Comparison of ENCODE assay signal across 8 cellular contexts in the genomic region with DNA sequence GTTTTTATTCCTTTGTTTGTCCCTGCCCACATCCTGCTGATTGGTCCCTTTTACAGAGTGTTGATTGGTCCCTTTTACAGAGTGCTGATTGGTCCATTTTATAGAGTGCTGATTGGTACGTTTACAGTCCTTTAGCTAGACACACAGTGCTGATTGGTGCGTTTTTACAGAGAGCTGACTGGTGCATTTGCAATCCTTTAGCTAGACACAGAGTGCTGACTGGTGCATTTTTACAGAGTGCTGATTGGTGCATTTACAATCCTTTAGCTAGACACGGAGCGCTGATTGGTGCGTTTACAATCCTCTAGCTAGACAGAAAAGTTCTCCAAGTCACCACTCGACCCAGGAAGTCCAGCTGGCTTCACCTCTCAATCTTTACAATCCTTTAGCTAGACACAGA.
DNase-seq lines count a peak whose midpoint lies in the region; ATAC-seq, FAIRE-seq and TF ChIP-seq lines count a peak whose summit lies in the region.
"Not testable (repeated sequence)": the region's sequence is repeated elsewhere in the genome, so short reads cannot be mapped to it uniquely, and the experiment has no call there.

No MANE protein-coding gene starts in this region.

- not testable (repeated sequence) for FAIRE-seq in A549 (lab: Jason Lieb, UNC); K562 (lab: Jason Lieb, UNC); HepG2 (lab: Jason Lieb, UNC)

- H4K8ac ChIP-seq in IMR-90 (ENCODE audit: low read depth in 2 of 2, low read length in 2 of 2), result not testable (repeated sequence)

- not testable (repeated sequence) for H3K79me2 ChIP-seq in K562 (ENCODE audit: control insufficient read depth, insufficient read depth, low read length); HepG2 (ENCODE audit: insufficient read depth, low read length)

- WGBS in A549 (ENCODE audit: missing lambda C conversion rate), result 53% methylated on average over 6 of the region's 6 CpGs
- whole genome bisulfite sequencing in IMR-90 (ENCODE audit: extremely low coverage in 2 of 2, insufficient read length in 1 of 2), 2 experiments, result 62% methylated on average over 3 of the region's 6 CpGs; no CpG with 5 or more reads in 1 of the 2 experiments
- 0% methylated on average over 6 of the region's 6 CpGs for WGBS in K562 (ENCODE audit: insufficient coverage, low coverage, missing lambda C conversion rate)
- WGBS in HepG2 (ENCODE audit: low lambda C conversion rate), result 35% methylated on average over 6 of the region's 6 CpGs
- 83 to 90% methylated on average over 6 of the region's 6 CpGs for WGBS in testis, 2 donors

- dilution Hi-C loops in IMR-90 (cut with HindIII; ENCODE audit: low sequenced_read_pairs, unreplicated experiment), result not testable (repeated sequence)

- DNase-seq in A549 (ENCODE audit: low read depth in 1 of 2, low spot score in 1 of 2); IMR-90; K562 (ENCODE audit: extremely low read depth in 1 of 4, low spot score in 3 of 4); HepG2 (ENCODE audit: low spot score); thoracic aorta (ENCODE audit: low spot score): not testable (repeated sequence)
- DNase-seq in HT1080 (ENCODE audit: low read depth) (peak; percentile 7), mucosa of descending colon (peak in 2 of 3 donors; percentile 8 to 16), testis (peak; percentile 14)

- POLR2A ChIA-PET in A549 (lab: Yijun Ruan, JAX); IMR-90 (lab: Charles Lee; ENCODE audit: unreplicated experiment); K562 (lab: Yijun Ruan, JAX); HepG2 (lab: Yijun Ruan, JAX): not testable (repeated sequence)

- H3K14ac ChIP-seq in IMR-90 (replicated peaks; ENCODE audit: low read depth, low read length), result not testable (repeated sequence)

- intact Hi-C loops in IMR-90 (cut with micrococcal nuclease); K562 (cut with micrococcal nuclease); mucosa of descending colon (cut with DNase I, micrococcal nuclease); testis (cut with DNase I; ENCODE audit: low total_unique reads): not testable (repeated sequence)
- intact Hi-C loops in HepG2 (cut with micrococcal nuclease; ENCODE audit: unreplicated experiment), result loop anchor here (5.0 kb wide), 1 partner anchor 269 kb away; no protein-coding TSS in a partner anchor

- H3K27ac ChIP-seq in A549; IMR-90 (ENCODE audit: insufficient read depth, low read length); K562 (ENCODE audit: extremely low read depth, low read depth, low read length); HepG2 (ENCODE audit: extremely low read length, insufficient read depth, low read length); testis; thoracic aorta: not testable (repeated sequence)

- not testable (repeated sequence) for H3K4ac ChIP-seq in IMR-90 (ENCODE audit: low read depth, low read length)

- not testable (repeated sequence) for H3K4me2 ChIP-seq in A549; IMR-90 (ENCODE audit: low read depth, low read length); K562 (ENCODE audit: insufficient read depth, low read length); HepG2 (ENCODE audit: low read depth, low read length)

- CTCF ChIA-PET in A549 (lab: Yijun Ruan, JAX); IMR-90 (lab: Yijun Ruan, JAX); K562 (lab: Yijun Ruan, JAX; ENCODE audit: low intra/inter-chr PET ratio); HepG2 (lab: Yijun Ruan, JAX; ENCODE audit: low intra/inter-chr PET ratio, low total read pairs): not testable (repeated sequence)

- H3K9ac ChIP-seq in IMR-90 (ENCODE audit: low read depth, low read length); K562 (ENCODE audit: insufficient read depth in 1 of 2, low read depth in 2 of 2, low read length in 2 of 2); HepG2 (ENCODE audit: insufficient read depth, low read depth, low read length): not testable (repeated sequence)

- not testable (repeated sequence) for ATAC-seq in A549; IMR-90 (ENCODE audit: low read depth); K562; HepG2; mucosa of descending colon; thoracic aorta (ENCODE audit: insufficient number of reproducible peaks, low FRiP score, low read depth)

- not testable (repeated sequence) for H2BK120ac ChIP-seq in IMR-90 (ENCODE audit: low read depth, low read length)

- H3K36me3 ChIP-seq in IMR-90 (ENCODE audit: control insufficient read depth, insufficient read depth, low read length); K562 (ENCODE audit: control insufficient read depth, insufficient read depth, low read length); HepG2 (replicated peaks in 1 of 2; ENCODE audit: control insufficient read depth in 1 of 2, insufficient read depth in 2 of 2, low read length in 2 of 2); mucosa of descending colon (ENCODE audit: low read depth); testis (ENCODE audit: low read depth, missing control alignments); thoracic aorta: not testable (repeated sequence)

- not testable (repeated sequence) for H4K20me1 ChIP-seq in IMR-90 (ENCODE audit: insufficient read depth, low read length); K562 (replicated peaks; ENCODE audit: control insufficient read depth, insufficient read depth, low read length); HepG2 (ENCODE audit: insufficient read depth, low read length)

- not testable (repeated sequence) for H3K4me3 ChIP-seq in A549; IMR-90 (ENCODE audit: insufficient read depth, low read depth, low read length); K562; HepG2 (replicated peaks in 1 of 3; ENCODE audit: insufficient read depth in 1 of 3, low read depth in 2 of 3, low read length in 3 of 3); mucosa of descending colon; testis
- peak overlapping the region; percentile 45 for H3K4me3 ChIP-seq in thoracic aorta

- not testable (repeated sequence) for H2AK5ac ChIP-seq in IMR-90 (ENCODE audit: low read depth, low read length)

- H3K18ac ChIP-seq in IMR-90 (ENCODE audit: low read depth, low read length), result not testable (repeated sequence)

- TF ChIP-seq RAD21 in A549 (conservative IDR thresholded peaks at IDR 0.05 in 1 of 2, IDR thresholded peaks at IDR 0.05 in 1 of 2); IMR-90 (IDR thresholded peaks at IDR 0.05; ENCODE audit: low read length); K562 (CRISPR knock-in tag; conservative IDR thresholded peaks at IDR 0.05 in 1 of 2, IDR thresholded peaks at IDR 0.05 in 1 of 2); HepG2 (CRISPR knock-in tag; IDR thresholded peaks at IDR 0.05): not testable (repeated sequence)

- not testable (repeated sequence) for H4K5ac ChIP-seq in IMR-90 (ENCODE audit: low read depth, low read length)

- TF ChIP-seq POLR2A in A549 (IDR thresholded peaks at IDR 0.05; ENCODE audit: low read length); IMR-90 (IDR thresholded peaks at IDR 0.05; ENCODE audit: low read depth, low read length); K562 (conservative IDR thresholded peaks at IDR 0.05); HepG2 (IDR thresholded peaks at IDR 0.05; ENCODE audit: insufficient read depth in 1 of 2, low read depth in 2 of 2, low read length in 2 of 2); testis (IDR thresholded peaks at IDR 0.05): not testable (repeated sequence)

- H3K4me1 ChIP-seq in A549; IMR-90 (ENCODE audit: control insufficient read depth, insufficient read depth, low read length); K562 (replicated peaks in 1 of 2; ENCODE audit: control insufficient read depth in 2 of 2, insufficient read depth in 2 of 2, low read length in 2 of 2); HepG2 (ENCODE audit: insufficient read depth, low read length); testis; thoracic aorta (ENCODE audit: control insufficient read depth in 1 of 2, low read depth in 2 of 2): not testable (repeated sequence)
- peaks cover 13% of the 10 kb centered on the region for H3K4me1 ChIP-seq in mucosa of descending colon (ENCODE audit: low read depth)

- BruUV-seq in IMR-90 (replicated peaks; lab: Mats Ljungman, UMichigan); K562 (replicated peaks; lab: Mats Ljungman, UMichigan); HepG2 (replicated peaks; lab: Mats Ljungman, UMichigan): not testable (repeated sequence)

- in situ Hi-C loops in IMR-90 (cut with MboI; ENCODE audit: low sequenced_read_pairs); K562 (cut with MboI); HepG2 (cut with HindIII; ENCODE audit: extremely low pct_ligation_motif_present, low pct_unique_long_range_greater_than_20kb): not testable (repeated sequence)

- H3K56ac ChIP-seq in IMR-90 (ENCODE audit: extremely low read depth, insufficient read depth, low read length), result not testable (repeated sequence)

- TF ChIP-seq CTCF in A549 (IDR thresholded peaks at IDR 0.05); IMR-90 (conservative IDR thresholded peaks at IDR 0.05; ENCODE audit: low read depth, low read length); K562 (IDR thresholded peaks at IDR 0.05 in 2 of 3, conservative IDR thresholded peaks at IDR 0.05 in 1 of 3; ENCODE audit: insufficient read depth in 2 of 3, low read depth in 1 of 3, low read length in 3 of 3); HepG2 (CRISPR knock-in tag; IDR thresholded peaks at IDR 0.05); mucosa of descending colon (IDR thresholded peaks at IDR 0.05); testis (IDR thresholded peaks at IDR 0.05); thoracic aorta (IDR thresholded peaks at IDR 0.05): not testable (repeated sequence)

- not testable (repeated sequence) for H3K23ac ChIP-seq in IMR-90 (ENCODE audit: low read depth, low read length)

- H3K9me3 ChIP-seq in A549; K562 (replicated peaks; ENCODE audit: control insufficient read depth, insufficient read depth, low read depth, low read length); HepG2 (ENCODE audit: low read length); mucosa of descending colon; testis; thoracic aorta: not testable (repeated sequence)
- peaks cover 10% of the 10 kb centered on the region for H3K9me3 ChIP-seq in IMR-90 (ENCODE audit: control insufficient read depth, insufficient read depth, low read length)

- not testable (repeated sequence) for H3K27me3 ChIP-seq in IMR-90 (ENCODE audit: control insufficient read depth, insufficient read depth, low read length); K562 (ENCODE audit: control insufficient read depth in 2 of 2, insufficient read depth in 2 of 2, low read length in 2 of 2); HepG2 (ENCODE audit: control insufficient read depth in 1 of 2, insufficient read depth in 2 of 2, low read length in 2 of 2); testis; thoracic aorta (replicated peaks; ENCODE audit: insufficient read depth)

- TF ChIP-seq EP300 in A549 (IDR thresholded peaks at IDR 0.05); K562 (IDR thresholded peaks at IDR 0.05; ENCODE audit: low read length); HepG2 (IDR thresholded peaks at IDR 0.05; ENCODE audit: low read depth in 2 of 2, low read length in 2 of 2); HepG2 (CRISPR knock-in tag; IDR thresholded peaks at IDR 0.05; ENCODE audit: borderline replicate concordance): not testable (repeated sequence)

- H2BK5ac ChIP-seq in IMR-90 (ENCODE audit: low read depth, low read length, poor library complexity, severe bottlenecking), result not testable (repeated sequence)

- H2BK15ac ChIP-seq in IMR-90 (ENCODE audit: low read depth, low read length), result not testable (repeated sequence)

- not testable (repeated sequence) for H2BK20ac ChIP-seq in IMR-90 (ENCODE audit: low read depth, low read length)

- H3K79me1 ChIP-seq in IMR-90 (ENCODE audit: low read depth in 1 of 2, low read length in 2 of 2), result not testable (repeated sequence)

- H4K91ac ChIP-seq in IMR-90 (ENCODE audit: insufficient read depth, low read depth, low read length), result not testable (repeated sequence)

- not testable (repeated sequence) for H3K9me1 ChIP-seq in IMR-90 (ENCODE audit: insufficient read depth, low read length); K562 (ENCODE audit: control insufficient read depth, insufficient read depth, low read length)

- H2AK9ac ChIP-seq in IMR-90 (replicated peaks; ENCODE audit: low read depth, low read length, poor library complexity), result not testable (repeated sequence)

- not testable (repeated sequence) for H2AFZ ChIP-seq in IMR-90 (replicated peaks; ENCODE audit: low read length, poor library complexity); K562 (ENCODE audit: low read depth, low read length); HepG2 (ENCODE audit: low read length)
